In the genomic region with DNA sequence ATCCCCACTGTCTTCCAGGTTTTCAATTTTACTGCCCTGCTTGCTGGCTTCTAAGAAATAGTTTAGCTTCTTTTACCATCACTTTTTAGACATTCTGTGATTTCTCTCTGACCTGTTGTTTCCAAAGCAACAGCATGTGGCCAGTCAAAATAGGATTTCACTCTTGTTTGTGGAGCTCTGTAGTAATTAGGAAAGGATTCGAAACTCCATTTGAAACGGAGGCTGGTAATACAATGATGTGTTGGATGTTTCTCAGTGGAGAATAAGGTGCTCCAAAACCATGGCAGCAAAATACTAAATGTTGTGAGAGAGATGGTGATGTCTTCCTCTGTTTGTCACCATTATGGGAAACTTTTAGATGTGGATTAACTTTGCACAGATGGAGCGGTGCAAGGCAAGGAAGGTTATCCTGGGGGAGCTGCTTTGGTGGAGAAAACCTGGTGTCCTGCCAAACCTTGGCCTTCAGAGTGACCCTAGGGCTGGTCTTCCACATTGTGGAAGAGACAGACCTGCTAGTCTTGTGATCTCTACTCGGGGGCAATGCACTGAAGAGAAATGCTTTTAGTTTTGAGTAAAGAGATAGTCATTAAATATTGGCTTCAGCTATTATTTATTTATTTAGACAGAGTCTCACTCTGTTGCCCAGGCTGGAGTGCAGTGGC, we compare ENCODE assay signal across 17 cellular contexts.
DNase-seq lines count a peak whose midpoint lies in the region; ATAC-seq and TF ChIP-seq lines count a peak whose summit lies in the region.
"Had no signal": no experiment of that assay in that cellular context is flagged by ENCODE, and none has a peak within 500 bp of the region (broad histone marks: within the 10 kb centered on the region; RNA-seq: fewer than 3 reads in every experiment).

No MANE protein-coding gene starts in this region.

- peaks cover 11% of the 10 kb centered on the region for H3K4me1 ChIP-seq in neural progenitor cell
- H3K4me1 ChIP-seq in left ventricle myocardium inferior: peaks cover 6% of the 10 kb centered on the region
- H3K4me1 ChIP-seq: BE2C had no signal

- intact Hi-C loops in activated CD4-positive, alpha-beta T cell treated with anti-CD3 and anti-CD28 coated beads, Interleukin-2, amount 10 ng/mL, durations not matched to agents 24 days and 14 days (cut with micrococcal nuclease): loop anchor here (2.0 to 5.0 kb wide), 3 partner anchors 17 to 35 kb away; no protein-coding TSS in a partner anchor
- intact Hi-C loops in left ventricle myocardium inferior (cut with micrococcal nuclease): no loop called here

- no peaks in the 10 kb centered on the region for H4K20me1 ChIP-seq in neural progenitor cell (ENCODE audit: low read depth)

- H3K4me3 ChIP-seq in neural progenitor cell: no peak overlapping the region
- H3K4me3 ChIP-seq in left ventricle myocardium inferior: no peak overlapping the region
- H3K4me3 ChIP-seq: K562 had no signal

- no peaks in the 10 kb centered on the region for H3K9me3 Mint-ChIP-seq in activated CD4-positive, alpha-beta T cell treated with anti-CD3 and anti-CD28 coated beads, Interleukin-2, amount 10 ng/mL, durations not matched to agents 24 days and 14 days
- no peaks in the 10 kb centered on the region for H3K9me3 Mint-ChIP-seq in HFFc6
- H3K9me3 Mint-ChIP-seq in chondrocyte (ENCODE audit: low read depth): no peaks in the 10 kb centered on the region
- H3K9me3 Mint-ChIP-seq in neural progenitor cell: no peaks in the 10 kb centered on the region
- H3K9me3 Mint-ChIP-seq: CD4-positive, alpha-beta memory T cell had no signal

- H3K36me3 ChIP-seq in neural progenitor cell: no peaks in the 10 kb centered on the region
- no peaks in the 10 kb centered on the region for H3K36me3 ChIP-seq in left ventricle myocardium inferior
- H3K36me3 ChIP-seq: BE2C had no signal

- H3K9me3 ChIP-seq in neural progenitor cell (ENCODE audit: low read depth): no peaks in the 10 kb centered on the region
- no peaks in the 10 kb centered on the region for H3K9me3 ChIP-seq in left ventricle myocardium inferior (replicated peaks)
- H3K9me3 ChIP-seq: BE2C had no signal

- no peak overlapping the region for H2AFZ ChIP-seq in neural progenitor cell (replicated peaks)

- peak overlapping the region; percentile 78 for H3K27ac Mint-ChIP-seq in activated CD4-positive, alpha-beta T cell treated with anti-CD3 and anti-CD28 coated beads, Interleukin-2, amount 10 ng/mL, durations not matched to agents 24 days and 14 days
- H3K27ac Mint-ChIP-seq in HFFc6: peak overlapping the region; percentile 91
- H3K27ac Mint-ChIP-seq in chondrocyte (ENCODE audit: unreplicated experiment): peak overlapping the region; percentile 49
- peak overlapping the region; percentile 88 for H3K27ac Mint-ChIP-seq in neural progenitor cell

- no peaks in the 10 kb centered on the region for H3K79me2 ChIP-seq in neural progenitor cell (ENCODE audit: low read depth)

- DNase-seq in activated CD4-positive, alpha-beta T cell treated with anti-CD3 and anti-CD28 coated beads, Interleukin-2, amount 10 ng/mL, durations not matched to agents 24 days and 14 days: no peak
- no peak for DNase-seq in activated CD4-positive, alpha-beta T cell treated with anti-CD3 and anti-CD28 coated beads, Interleukin-2, amount 50 U/mL, for 48 hours
- no peak for DNase-seq in HFFc6
- DNase-seq in chondrocyte (ENCODE audit: low spot score): no peak
- no peak for DNase-seq in neural progenitor cell (ENCODE audit: low spot score)
- no peak for DNase-seq in left ventricle myocardium inferior
- no peak for DNase-seq in GF-D8 (lab: John Stamatoyannopoulos, UW)
- DNase-seq: 8988T; BE2C; CD4-positive, alpha-beta memory T cell; DMS79; H7; NCI-H187; NCI-H748 treated with DMSO at 0.1 percent for 48 hours; RPMI8226 had no signal

- H3K4me3 Mint-ChIP-seq in activated CD4-positive, alpha-beta T cell treated with anti-CD3 and anti-CD28 coated beads, Interleukin-2, amount 10 ng/mL, durations not matched to agents 24 days and 14 days: no peak overlapping the region
- H3K4me3 Mint-ChIP-seq in HFFc6: no peak overlapping the region
- H3K4me3 Mint-ChIP-seq in chondrocyte (ENCODE audit: unreplicated experiment): no peak overlapping the region
- H3K4me3 Mint-ChIP-seq in neural progenitor cell: no peak overlapping the region
- H3K4me3 Mint-ChIP-seq: CD4-positive, alpha-beta memory T cell had no signal

- TF ChIP-seq CTCF in HFFc6 (IDR thresholded peaks at IDR 0.05): no peak
- no peak for TF ChIP-seq CTCF in chondrocyte (IDR thresholded peaks at IDR 0.05)
- TF ChIP-seq CTCF in neural progenitor cell (IDR thresholded peaks at IDR 0.05): no peak
- TF ChIP-seq CTCF in left ventricle myocardium inferior (IDR thresholded peaks at IDR 0.05; ENCODE audit: borderline replicate concordance): no peak

- H3K27me3 ChIP-seq in neural progenitor cell (no peaks in the 10 kb centered on the region), left ventricle myocardium inferior (ENCODE audit: low read depth) (no peaks in the 10 kb centered on the region)
- H3K27me3 ChIP-seq: BE2C had no signal

- H3K27ac ChIP-seq in neural progenitor cell (no peak overlapping the region), left ventricle myocardium inferior (replicated peaks) (no peak overlapping the region)

- peaks cover 6% of the 10 kb centered on the region for H3F3A ChIP-seq in neural progenitor cell (ENCODE audit: low read depth)

- H3K9ac ChIP-seq in neural progenitor cell: no peak overlapping the region

- H3K4me1 Mint-ChIP-seq in activated CD4-positive, alpha-beta T cell treated with anti-CD3 and anti-CD28 coated beads, Interleukin-2, amount 10 ng/mL, durations not matched to agents 24 days and 14 days: peaks cover 44% of the 10 kb centered on the region
- H3K4me1 Mint-ChIP-seq in HFFc6 (ENCODE audit: low read depth) (peaks cover 73% of the 10 kb centered on the region), chondrocyte (ENCODE audit: low read depth) (peaks cover 44% of the 10 kb centered on the region), neural progenitor cell (peaks cover 17% of the 10 kb centered on the region)

- ATAC-seq in HG02571 (IDR thresholded peaks at IDR 0.05; ENCODE audit: unreplicated experiment): no peak
- ATAC-seq: K562 had no signal

- no peak overlapping the region for H3K4me2 ChIP-seq in neural progenitor cell

- H3K36me3 Mint-ChIP-seq in activated CD4-positive, alpha-beta T cell treated with anti-CD3 and anti-CD28 coated beads, Interleukin-2, amount 10 ng/mL, durations not matched to agents 24 days and 14 days (ENCODE audit: low read depth): peaks cover 35% of the 10 kb centered on the region
- H3K36me3 Mint-ChIP-seq in HFFc6 (ENCODE audit: low read depth) (peaks cover 4% of the 10 kb centered on the region; the same call in 1 of the 2 replicates), chondrocyte (ENCODE audit: low read depth) (peaks cover 2% of the 10 kb centered on the region), neural progenitor cell (peaks cover 4% of the 10 kb centered on the region)

- H3K27me3 Mint-ChIP-seq in activated CD4-positive, alpha-beta T cell treated with anti-CD3 and anti-CD28 coated beads, Interleukin-2, amount 10 ng/mL, durations not matched to agents 24 days and 14 days: no peaks in the 10 kb centered on the region
- H3K27me3 Mint-ChIP-seq in HFFc6 (ENCODE audit: insufficient read depth) (peaks cover 3% of the 10 kb centered on the region; the same call in 1 of the 2 replicates), chondrocyte (ENCODE audit: low read depth) (no peaks in the 10 kb centered on the region), neural progenitor cell (ENCODE audit: insufficient read depth, low read depth) (peaks cover 6% of the 10 kb centered on the region)
- H3K27me3 Mint-ChIP-seq: CD4-positive, alpha-beta memory T cell had no signal
